In the genomic region with DNA sequence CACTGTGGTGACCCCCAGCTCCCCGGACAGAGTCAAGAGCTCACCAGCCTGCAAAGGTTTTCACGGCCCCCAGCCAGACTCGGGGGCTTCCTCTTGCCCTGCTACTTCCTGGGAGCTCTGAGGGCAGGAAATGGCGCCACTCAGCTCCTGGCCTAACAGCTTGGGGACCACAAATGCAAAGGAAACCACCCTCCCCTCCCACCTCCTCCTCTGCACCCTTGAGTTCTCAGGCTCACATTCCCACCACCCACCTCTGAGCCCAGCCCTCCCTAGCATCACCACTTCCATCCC, we compare ENCODE assay signal across 10 cellular contexts. TPM values are rescaled to one million over a fixed set of nuclear protein-coding genes. Genes with fewer than 3 reads are reported as not detected.
DNase-seq lines count a peak whose midpoint lies in the region; ATAC-seq and TF ChIP-seq lines count a peak whose summit lies in the region.
"Had no signal": no experiment of that assay in that cellular context is flagged by ENCODE, and none has a peak within 500 bp of the region (broad histone marks: within the 10 kb centered on the region; RNA-seq: fewer than 3 reads in every experiment).

No MANE protein-coding gene starts in this region.

- TF ChIP-seq CTCF in GM06990 (IDR thresholded peaks at IDR 0.05; ENCODE audit: insufficient read depth, low read length, poor library complexity, severe bottlenecking), result no peak
- no peak for TF ChIP-seq CTCF in neutrophil (IDR thresholded peaks at IDR 0.05)

- H3K36me3 ChIP-seq in GM06990 (ENCODE audit: control insufficient read depth, insufficient read depth, low read length), result peaks cover 10% of the 10 kb centered on the region
- H3K36me3 ChIP-seq in neutrophil, result no peaks in the 10 kb centered on the region

- DNase-seq in GM06990 (ENCODE audit: extremely low read depth, insufficient read length), result peak; percentile 78
- DNase-seq in HUDEP-2 (lab: John Stamatoyannopoulos, UW; ENCODE audit: unreplicated experiment in 76 of 76), result peak in 49 of 76 experiments; percentile 28 to 87 (median 55)
- peak; percentile 44 to 50 for DNase-seq in activated T-cell treated with anti-CD3 and anti-CD28 coated beads, Interleukin-2, amount 50 U/mL, for 72 hours
- no peak for DNase-seq in islet precursor cell
- DNase-seq in medulla oblongata (ENCODE audit: extremely low spot score), result no peak
- DNase-seq: NCI-H2029 treated with DMSO at 0.1 percent for 48 hours had no signal

- H3K4me1 Mint-ChIP-seq in activated T-cell treated with anti-CD3 and anti-CD28 coated beads, Interleukin-2, amount 50 U/mL, for 72 hours (ENCODE audit: low read depth), result peaks cover 79% of the 10 kb centered on the region

- H3K27ac Mint-ChIP-seq in activated T-cell treated with anti-CD3 and anti-CD28 coated beads, Interleukin-2, amount 50 U/mL, for 72 hours, result peak overlapping the region; percentile 76

- no peaks in the 10 kb centered on the region for H3K27me3 ChIP-seq in GM06990 (replicated peaks; ENCODE audit: control insufficient read depth, insufficient read depth, low read length)
- H3K27me3 ChIP-seq in neutrophil, result no peaks in the 10 kb centered on the region

- ATAC-seq in activated T-cell treated with anti-CD3 and anti-CD28 coated beads, Interleukin-2, amount 50 U/mL, for 72 hours (replicated peaks in 1 of 2), result peak; percentile 18 to 29
- no peak for ATAC-seq in HG02938 (IDR thresholded peaks at IDR 0.05; ENCODE audit: unreplicated experiment)
- no peak for ATAC-seq in HG03520 (IDR thresholded peaks at IDR 0.05; ENCODE audit: unreplicated experiment)
- ATAC-seq: left colon had no signal

- H3K9me3 ChIP-seq in neutrophil, result no peaks in the 10 kb centered on the region

- peak overlapping the region; percentile 98 for H3K4me3 ChIP-seq in GM06990 (replicated peaks; ENCODE audit: low read depth, low read length)
- peak overlapping the region in 1 of 2 experiments; percentile 58 for H3K4me3 ChIP-seq in neutrophil (ENCODE audit: low read depth in 1 of 2, low read length in 1 of 2)

- H3K4me3 Mint-ChIP-seq in activated T-cell treated with anti-CD3 and anti-CD28 coated beads, Interleukin-2, amount 50 U/mL, for 72 hours, result peak overlapping the region; percentile 92 to 94

- H3K27ac ChIP-seq in neutrophil, result peak overlapping the region; percentile 90

- peaks cover 15 to 29% of the 10 kb centered on the region in 2 donors for H3K36me3 Mint-ChIP-seq in activated T-cell treated with anti-CD3 and anti-CD28 coated beads, Interleukin-2, amount 50 U/mL, for 72 hours (ENCODE audit: insufficient read depth in 2 of 2)

- H3K27me3 Mint-ChIP-seq in activated T-cell treated with anti-CD3 and anti-CD28 coated beads, Interleukin-2, amount 50 U/mL, for 72 hours (ENCODE audit: low read depth), result no peaks in the 10 kb centered on the region

- H3K4me1 ChIP-seq in neutrophil (ENCODE audit: control insufficient read depth in 1 of 2, insufficient read depth in 1 of 2, low read depth in 1 of 2, low read length in 1 of 2), result peaks cover 58 to 61% of the 10 kb centered on the region in 2 experiments

- no peaks in the 10 kb centered on the region for H3K9me3 Mint-ChIP-seq in activated T-cell treated with anti-CD3 and anti-CD28 coated beads, Interleukin-2, amount 50 U/mL, for 72 hours

RNA-seq across cellular contexts. Expression of a gene that starts 0.4 kb away (rescaled TPM):
- total RNA-seq in activated T-cell treated with anti-CD3 and anti-CD28 coated beads, Interleukin-2, amount 50 U/mL, for 72 hours, result 10 to 100 TPM; 77.4 to 84.4 TPM

RNA-seq across cellular contexts. Expression of a gene that starts 16.3 kb away (rescaled TPM):
- 1 to 10 TPM; 4.5 to 5.6 TPM for total RNA-seq in activated T-cell treated with anti-CD3 and anti-CD28 coated beads, Interleukin-2, amount 50 U/mL, for 72 hours

Comparison
In these comparisons a context has a peak if more than half of its experiments do, and no peak if none do; other contexts are left out.
1. DNase-seq: peak in GM06990 (single experiment), HUDEP-2 (49 of 76) and activated T-cell treated with anti-CD3 and anti-CD28 coated beads, Interleukin-2, amount 50 U/mL, for 72 hours (2 of 2); none in islet precursor cell (single experiment) and medulla oblongata (single experiment).
2. ATAC-seq: peak in activated T-cell treated with anti-CD3 and anti-CD28 coated beads, Interleukin-2, amount 50 U/mL, for 72 hours (2 of 2); none in HG02938 (single experiment) and HG03520 (single experiment).